22 cellular contexts compared by ENCODE assay signal in the genomic region with DNA sequence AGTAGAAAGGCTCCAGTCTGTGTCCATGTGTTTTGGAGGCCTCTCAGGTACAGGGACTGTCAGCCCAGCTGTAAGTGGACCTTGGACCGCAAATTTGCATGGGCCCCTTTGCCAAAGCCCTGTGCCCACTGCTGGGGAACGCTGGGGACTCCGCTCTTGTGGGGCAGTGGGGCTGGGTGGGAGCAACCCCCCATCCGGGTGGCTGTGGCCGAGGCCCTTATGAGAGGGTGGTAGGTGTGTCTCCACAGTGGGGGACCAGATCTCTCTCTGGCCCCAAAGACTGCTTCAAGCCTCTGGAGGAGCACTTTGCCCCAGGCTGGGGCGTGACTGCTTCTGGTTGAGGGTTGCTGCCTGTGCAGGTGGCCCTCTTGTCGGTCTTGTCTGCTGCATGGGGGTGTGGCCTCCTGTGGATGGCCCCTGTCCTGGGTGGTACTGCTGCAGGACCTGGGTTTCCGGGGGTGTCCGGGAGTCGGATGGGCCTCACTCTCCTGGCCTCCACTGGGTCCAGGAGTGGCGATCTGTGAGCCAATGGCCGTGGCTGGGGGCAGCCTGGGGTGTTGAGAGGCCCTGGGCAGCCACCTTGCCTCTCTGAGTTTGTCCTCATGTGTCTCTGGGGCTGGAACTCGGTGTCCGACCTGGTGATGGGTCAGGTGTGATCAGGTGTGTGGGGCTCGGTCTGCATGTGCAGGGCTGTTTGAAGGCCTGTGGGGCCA. TPM values are rescaled to one million over a fixed set of nuclear protein-coding genes. Genes with fewer than 3 reads are reported as not detected.
DNase-seq lines count a peak whose midpoint lies in the region; ATAC-seq and TF ChIP-seq lines count a peak whose summit lies in the region.
"Had no signal": no experiment of that assay in that cellular context is flagged by ENCODE, and none has a peak within 500 bp of the region (broad histone marks: within the 10 kb centered on the region; RNA-seq: fewer than 3 reads in every experiment).

No MANE protein-coding gene starts in this region.

- no peaks in the 10 kb centered on the region for H3K79me1 ChIP-seq in trophoblast cell (ENCODE audit: low read length)

- DNase-seq in Right ventricle myocardium superior: peak; percentile 38
- DNase-seq in Right ventricle myocardium inferior (ENCODE audit: missing footprints): no peak
- DNase-seq in coronary artery (ENCODE audit: low spot score): peak; percentile 65
- DNase-seq in transverse colon: peak; percentile 66
- no peak for DNase-seq in trophoblast cell
- DNase-seq in SKM-1 treated with dmso at 0.1 percent for 144 hours (lab: John Stamatoyannopoulos, UW; ENCODE audit: unreplicated experiment): no peak
- DNase-seq: activated CD4-positive, alpha-beta memory T cell treated with anti-CD3 and anti-CD28 coated beads, Interleukin-2, amount 10 ng/mL, durations not matched to agents 7 days and 5 days; activated T-cell treated with anti-CD3 and anti-CD28 coated beads, Interleukin-2, amount 50 U/mL, for 72 hours; brain microvascular endothelial cell; C1 segment of cervical spinal cord; foreskin fibroblast; GOT3; Karpas-422; NCI-H1092 treated with DMSO at 0.1 percent for 48 hours; NCI-H2107; NCI-H69; T-helper 2 cell had no signal

- H3K27me3 ChIP-seq in mucosa of rectum (ENCODE audit: control insufficient read depth in 2 of 2, insufficient read depth in 2 of 2, low read length in 2 of 2): no peaks in the 10 kb centered on the region
- no peaks in the 10 kb centered on the region for H3K27me3 ChIP-seq in transverse colon
- no peaks in the 10 kb centered on the region for H3K27me3 ChIP-seq in trophoblast cell (ENCODE audit: insufficient read depth, low read length)
- H3K27me3 ChIP-seq: brain microvascular endothelial cell had no signal

- no peak overlapping the region for H4K91ac ChIP-seq in trophoblast cell (ENCODE audit: low read depth, low read length)

- TF ChIP-seq POLR2A in transverse colon (IDR thresholded peaks at IDR 0.05): no peak

- H4K12ac ChIP-seq in trophoblast cell (ENCODE audit: low read depth, low read length): no peak overlapping the region

- H3K27ac ChIP-seq in coronary artery (no peak overlapping the region), mucosa of rectum (ENCODE audit: low read depth in 2 of 2, low read length in 2 of 2) (peak overlapping the region; percentile 14 to 61), transverse colon (peak overlapping the region; percentile 34 to 72 (median 48)), trophoblast cell (ENCODE audit: low read depth, low read length) (no peak overlapping the region)
- H3K27ac ChIP-seq: brain microvascular endothelial cell, epithelial cell of prostate had no signal

- no peaks in the 10 kb centered on the region for H3K36me3 ChIP-seq in mucosa of rectum (ENCODE audit: control insufficient read depth in 2 of 2, insufficient read depth in 2 of 2, low read length in 2 of 2)
- no peaks in the 10 kb centered on the region for H3K36me3 ChIP-seq in transverse colon
- no peaks in the 10 kb centered on the region for H3K36me3 ChIP-seq in trophoblast cell (ENCODE audit: control insufficient read depth in 1 of 2, insufficient read depth in 2 of 2, low read length in 2 of 2)
- H3K36me3 ChIP-seq: brain microvascular endothelial cell had no signal

- no peak overlapping the region for H3K4me2 ChIP-seq in trophoblast cell (ENCODE audit: low read length)

- H3K9me3 ChIP-seq in mucosa of rectum (ENCODE audit: control insufficient read depth in 2 of 2, low read length in 2 of 2): no peaks in the 10 kb centered on the region
- no peaks in the 10 kb centered on the region for H3K9me3 ChIP-seq in transverse colon
- H3K9me3 ChIP-seq in trophoblast cell (ENCODE audit: insufficient read depth, low read depth, low read length): peaks cover 2% of the 10 kb centered on the region

- H2BK120ac ChIP-seq in trophoblast cell (ENCODE audit: insufficient read depth, low read length, poor library complexity): no peak overlapping the region

- intact Hi-C loops in Right ventricle myocardium superior (cut with DNase I) (no loop called here), Right ventricle myocardium inferior (cut with DNase I) (loop anchor here (5.0 kb wide), 1 partner anchor 83 kb away; the partner anchor contains the start of gene CD81), transverse colon (cut with DNase I; ENCODE audit: low total_unique reads) (no loop called here)

- whole genome bisulfite sequencing in transverse colon (ENCODE audit: low coverage in 1 of 2), 2 donors: 60% methylated on average over 13 of the region's 15 CpGs; no CpG with 5 or more reads in 1 of the 2 donors
- WGBS in trophoblast cell (ENCODE audit: extremely low coverage, insufficient coverage, insufficient read length): no CpG with 5 or more reads among the region's 15 CpGs

- H3K79me2 ChIP-seq in trophoblast cell (ENCODE audit: control insufficient read depth, insufficient read depth, low read length, poor library complexity): no peaks in the 10 kb centered on the region

- H3K4me3 ChIP-seq in coronary artery (no peak overlapping the region), mucosa of rectum (ENCODE audit: low read length in 2 of 2) (no peak overlapping the region), transverse colon (no peak overlapping the region), trophoblast cell (ENCODE audit: low read depth, low read length) (no peak overlapping the region)

- H3K4ac ChIP-seq in trophoblast cell (ENCODE audit: low read depth, low read length): no peak overlapping the region

- peaks cover 28 to 33% of the 10 kb centered on the region in 2 donors for H3K4me1 ChIP-seq in mucosa of rectum (ENCODE audit: control insufficient read depth in 2 of 2, insufficient read depth in 2 of 2, low read length in 2 of 2)
- H3K4me1 ChIP-seq in transverse colon: peaks cover 0 to 40% (median 30%) of the 10 kb centered on the region in 4 donors
- peaks cover 2 to 10% of the 10 kb centered on the region in 2 experiments for H3K4me1 ChIP-seq in trophoblast cell (ENCODE audit: control insufficient read depth in 1 of 2, insufficient read depth in 2 of 2, low read length in 2 of 2)

- TF ChIP-seq CTCF in coronary artery (IDR thresholded peaks at IDR 0.05): no peak
- TF ChIP-seq CTCF in transverse colon (IDR thresholded peaks at IDR 0.05): no peak

- H2AK5ac ChIP-seq in trophoblast cell (ENCODE audit: low read length): no peak overlapping the region

- no peak for TF ChIP-seq EP300 in transverse colon (IDR thresholded peaks at IDR 0.05; ENCODE audit: low read depth)

- H4K8ac ChIP-seq in trophoblast cell (ENCODE audit: low read depth, low read length): no peak overlapping the region

- no peak overlapping the region for H2BK12ac ChIP-seq in trophoblast cell (ENCODE audit: low read length)

- ATAC-seq in Right ventricle myocardium superior (ENCODE audit: poor library complexity): no peak
- ATAC-seq in Right ventricle myocardium inferior: no peak
- no peak for ATAC-seq in HG03439 (IDR thresholded peaks at IDR 0.05; ENCODE audit: unreplicated experiment)
- ATAC-seq: activated T-cell treated with anti-CD3 and anti-CD28 coated beads, Interleukin-2, amount 50 U/mL, for 72 hours; sciatic nerve had no signal

- H3K9ac ChIP-seq in mucosa of rectum (ENCODE audit: low read depth in 1 of 2, low read length in 2 of 2): no peak overlapping the region
- no peak overlapping the region for H3K9ac ChIP-seq in trophoblast cell (ENCODE audit: low read length)

- no peak overlapping the region for H2BK5ac ChIP-seq in trophoblast cell (ENCODE audit: low read depth, low read length, poor library complexity)

- no peak overlapping the region for H3K23ac ChIP-seq in trophoblast cell (ENCODE audit: low read length)

- H3K18ac ChIP-seq in trophoblast cell (ENCODE audit: low read length): no peak overlapping the region

- in situ Hi-C loops in transverse colon (cut with MboI; ENCODE audit: low pct_ligation_motif_present in 1 of 4, low pct_unique_long_range_greater_than_20kb in 1 of 4, low sequenced_read_pairs in 3 of 4): no loop called here

- H3K14ac ChIP-seq in trophoblast cell (ENCODE audit: low read length): no peak overlapping the region

- no peak overlapping the region for H2AFZ ChIP-seq in trophoblast cell (ENCODE audit: insufficient read depth, low read length, poor library complexity)

RNA-seq across cellular contexts. Expression of gene KCNQ1, which starts 15.9 kb away (rescaled TPM):
- 33.4 TPM for total RNA-seq in Right ventricle myocardium superior
- total RNA-seq in Right ventricle myocardium inferior: 40.0 TPM
- total RNA-seq in transverse colon: 10 to 100 TPM in 3 of 4 donors, 1 to 10 TPM in 1; 5.6 to 46.8 (median 24.6) TPM
- polyA plus RNA-seq in trophoblast cell (2013): 0.53 and 0.64 TPM in 2 replicates

RNA-seq across cellular contexts. Expression of gene TRPM5, which starts 16.4 kb away (rescaled TPM):
- not detected for total RNA-seq in Right ventricle myocardium superior
- not detected for total RNA-seq in Right ventricle myocardium inferior
- 1 to 10 TPM; 1.4 to 7.5 (median 4.3) TPM for total RNA-seq in transverse colon
- polyA plus RNA-seq in trophoblast cell (2013): 0.03 and 0.04 TPM in 2 replicates
- total RNA-seq: activated CD4-positive, alpha-beta memory T cell treated with anti-CD3 and anti-CD28 coated beads, Interleukin-2, amount 10 ng/mL, durations not matched to agents 7 days and 5 days; dermis microvascular lymphatic vessel endothelial cell; sciatic nerve had no signal

Comparison
In these comparisons a context has a peak if more than half of its experiments do, and no peak if none do; other contexts are left out.
1. DNase-seq: peak in Right ventricle myocardium superior (single experiment), coronary artery (single experiment) and transverse colon (single experiment); none in Right ventricle myocardium inferior (single experiment), trophoblast cell (0 of 2) and SKM-1 treated with dmso at 0.1 percent for 144 hours (single experiment).
2. H3K27ac ChIP-seq: peak in mucosa of rectum (2 of 2) and transverse colon (4 of 4); none in coronary artery (0 of 2) and trophoblast cell (single experiment).